20 cellular contexts compared by ENCODE assay signal in the genomic region with DNA sequence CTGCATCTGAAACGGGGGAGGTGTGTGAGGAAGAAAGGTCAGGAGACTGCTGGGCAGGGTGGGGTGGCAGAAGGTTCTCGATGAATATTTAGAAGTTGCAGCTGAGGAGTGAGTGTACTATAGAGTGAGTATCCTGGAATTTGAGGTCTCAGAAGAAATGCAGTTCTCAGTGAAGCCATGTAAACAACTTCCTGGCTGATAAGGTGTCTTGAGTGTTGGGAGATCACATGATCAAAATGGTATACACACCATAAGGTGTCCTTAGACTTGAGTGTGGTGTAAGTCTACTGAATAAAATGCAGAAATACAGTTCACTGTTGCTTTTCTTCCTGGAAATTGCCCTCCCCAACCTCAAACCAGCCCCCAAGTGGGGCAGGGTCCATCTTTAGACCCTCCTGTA. TPM values are rescaled to one million over a fixed set of nuclear protein-coding genes. Genes with fewer than 3 reads are reported as not detected.
DNase-seq lines count a peak whose midpoint lies in the region; ATAC-seq, FAIRE-seq and TF ChIP-seq lines count a peak whose summit lies in the region.
"Had no signal": no experiment of that assay in that cellular context is flagged by ENCODE, and none has a peak within 500 bp of the region (broad histone marks: within the 10 kb centered on the region; RNA-seq: fewer than 3 reads in every experiment).

No MANE protein-coding gene starts in this region.

- peaks cover 0 to 4% (median 0%) of the 10 kb centered on the region in 7 donors for H3K4me1 Mint-ChIP-seq in naive thymus-derived CD4-positive, alpha-beta T cell

- H3K4me2 ChIP-seq in PC-9 (no peak overlapping the region), K562 (ENCODE audit: insufficient read depth, low read length) (no peak overlapping the region; the same call in 1 of the 2 replicates), keratinocyte (ENCODE audit: control insufficient read depth, extremely low read depth, insufficient read depth, low read depth, low read length) (peak overlapping the region; percentile 81)

- no CpG with 5 or more reads among the region's 2 CpGs for WGBS in K562 (ENCODE audit: insufficient coverage, low coverage, missing lambda C conversion rate)
- 86 to 100% methylated on average over 1 to 2 of the region's 2 CpGs for whole genome bisulfite sequencing in transverse colon (ENCODE audit: low coverage in 1 of 2), 2 donors

- H3K9me2 ChIP-seq in PC-9 (ENCODE audit: insufficient read depth), result no peaks in the 10 kb centered on the region

- H4K20me1 ChIP-seq in PC-9 (ENCODE audit: insufficient read depth) (peaks cover 4% of the 10 kb centered on the region; the same call in 1 of the 2 replicates), K562 (replicated peaks; ENCODE audit: control insufficient read depth, insufficient read depth, low read length) (no peaks in the 10 kb centered on the region; the same call in 1 of the 2 replicates), keratinocyte (ENCODE audit: control insufficient read depth, extremely low read depth, insufficient read depth, low read length) (no peaks in the 10 kb centered on the region)

- H2AFZ ChIP-seq in PC-9 (no peak overlapping the region), K562 (ENCODE audit: low read depth, low read length) (no peak overlapping the region), keratinocyte (ENCODE audit: control insufficient read depth, low read length) (no peak overlapping the region)

- intact Hi-C loops in PC-9 (cut with micrococcal nuclease; ENCODE audit: unreplicated experiment), result no loop called here
- intact Hi-C loops in K562 (cut with micrococcal nuclease), result loop anchor here (2.0 kb wide), 1 partner anchor 44 kb away; no protein-coding TSS in a partner anchor
- intact Hi-C loops in transverse colon (cut with DNase I; ENCODE audit: low total_unique reads), result no loop called here
- intact Hi-C loops in naive thymus-derived CD4-positive, alpha-beta T cell (cut with micrococcal nuclease), result no loop called here

- BruUV-seq in PC-9 (replicated peaks; lab: Mats Ljungman, UMichigan) (no TSS peak), K562 (replicated peaks; lab: Mats Ljungman, UMichigan) (no TSS peak)

- peak; percentile 62 for ATAC-seq in K562
- ATAC-seq in GM21423 (IDR thresholded peaks at IDR 0.05; ENCODE audit: unreplicated experiment), result no peak
- no peak for ATAC-seq in naive thymus-derived CD4-positive, alpha-beta T cell

- DNase-seq in PC-9, result no peak
- peak in 1 of 4 experiments; percentile 22 for DNase-seq in K562 (ENCODE audit: extremely low read depth in 1 of 4, low spot score in 3 of 4)
- no peak for DNase-seq in keratinocyte (ENCODE audit: low read depth, low spot score)
- DNase-seq in transverse colon, result no peak
- no peak for DNase-seq in NCI-H748 (lab: John Stamatoyannopoulos, UW; ENCODE audit: unreplicated experiment)
- DNase-seq in naive thymus-derived CD4-positive, alpha-beta T cell, result no peak
- DNase-seq: BE2C; CD4-positive, alpha-beta T cell; DMS53; HCEC 1CT; NCI-H1417; NCI-H1930; NCI-H2171; NCI-H446; NCI-H69; OCI-M1 had no signal

- in situ Hi-C loops in K562 (cut with MboI) (no loop called here), transverse colon (cut with MboI; ENCODE audit: low pct_ligation_motif_present in 1 of 4, low pct_unique_long_range_greater_than_20kb in 1 of 4, low sequenced_read_pairs in 3 of 4) (no loop called here)

- H3K79me2 ChIP-seq in PC-9 (ENCODE audit: low read depth) (peaks cover 96% of the 10 kb centered on the region), K562 (ENCODE audit: control insufficient read depth, insufficient read depth, low read length) (peaks cover 55% of the 10 kb centered on the region; the same call in 2 of the 3 replicates), keratinocyte (ENCODE audit: control insufficient read depth, insufficient read depth, low read length) (peaks cover 89% of the 10 kb centered on the region)

- H3K9me3 Mint-ChIP-seq in naive thymus-derived CD4-positive, alpha-beta T cell, result no peaks in the 10 kb centered on the region
- H3K9me3 Mint-ChIP-seq: CD4-positive, alpha-beta T cell had no signal

- peaks cover 0 to 4% (median 0%) of the 10 kb centered on the region in 5 donors for H3K36me3 Mint-ChIP-seq in naive thymus-derived CD4-positive, alpha-beta T cell

- TF ChIP-seq CTCF in PC-9 (conservative IDR thresholded peaks at IDR 0.05), result no peak
- TF ChIP-seq CTCF in K562 (IDR thresholded peaks at IDR 0.05 in 2 of 3, conservative IDR thresholded peaks at IDR 0.05 in 1 of 3; ENCODE audit: insufficient read depth in 2 of 3, low read depth in 1 of 3, low read length in 3 of 3), result no peak
- TF ChIP-seq CTCF in keratinocyte (optimal IDR thresholded peaks at IDR 0.05 in 1 of 3, IDR thresholded peaks at IDR 0.05 in 1 of 3, conservative IDR thresholded peaks at IDR 0.05 in 1 of 3; ENCODE audit: extremely low read depth in 1 of 3, insufficient read depth in 2 of 3, low read length in 3 of 3), result no peak
- TF ChIP-seq CTCF in transverse colon (IDR thresholded peaks at IDR 0.05), result no peak

- H3K27ac ChIP-seq in PC-9 (peak overlapping the region; percentile 85; the same call in 1 of the 2 replicates), K562 (ENCODE audit: extremely low read depth, low read depth, low read length) (no peak overlapping the region), keratinocyte (ENCODE audit: control insufficient read depth, insufficient read depth, low read length) (peak overlapping the region; percentile 96), transverse colon (peak overlapping the region in 3 of 4 donors; percentile 13 to 74 (median 39))
- no peak overlapping the region for H3K27ac ChIP-seq in naive thymus-derived CD4-positive, alpha-beta T cell (ENCODE audit: low read depth, low read length)
- H3K27ac ChIP-seq: HL-60, SJSA1 had no signal

- H3K27me3 ChIP-seq in PC-9 (ENCODE audit: insufficient read depth, low read depth) (no peaks in the 10 kb centered on the region), K562 (ENCODE audit: control insufficient read depth in 2 of 2, insufficient read depth in 2 of 2, low read length in 2 of 2) (no peaks in the 10 kb centered on the region), keratinocyte (ENCODE audit: control insufficient read depth, extremely low read depth, insufficient read depth, low read length) (no peaks in the 10 kb centered on the region), transverse colon (no peaks in the 10 kb centered on the region)
- H3K27me3 ChIP-seq in naive thymus-derived CD4-positive, alpha-beta T cell (ENCODE audit: control insufficient read depth in 2 of 2, insufficient read depth in 2 of 2, low read length in 2 of 2), result no peaks in the 10 kb centered on the region
- H3K27me3 ChIP-seq: BE2C, SJSA1 had no signal

- no peak for TF ChIP-seq EP300 in K562 (IDR thresholded peaks at IDR 0.05; ENCODE audit: low read length)
- no peak for TF ChIP-seq EP300 in transverse colon (IDR thresholded peaks at IDR 0.05; ENCODE audit: low read depth)

- H3K27me3 Mint-ChIP-seq in naive thymus-derived CD4-positive, alpha-beta T cell, result peaks cover 0 to 30% (median 24%) of the 10 kb centered on the region in 5 donors

- H3K36me3 ChIP-seq in PC-9 (ENCODE audit: low read depth) (peaks cover 18% of the 10 kb centered on the region), K562 (ENCODE audit: control insufficient read depth, insufficient read depth, low read length) (peaks cover 20% of the 10 kb centered on the region; the same call in 2 of the 3 replicates), keratinocyte (ENCODE audit: control insufficient read depth in 2 of 2, extremely low read depth in 1 of 2, insufficient read depth in 2 of 2, low read length in 2 of 2) (peaks cover 8 to 15% of the 10 kb centered on the region in 2 experiments), transverse colon (no peaks in the 10 kb centered on the region)
- no peaks in the 10 kb centered on the region for H3K36me3 ChIP-seq in naive thymus-derived CD4-positive, alpha-beta T cell (ENCODE audit: control insufficient read depth in 2 of 3, insufficient read depth in 3 of 3, low read length in 3 of 3)
- H3K36me3 ChIP-seq: BE2C, SJSA1 had no signal

- H3K9ac ChIP-seq in K562 (ENCODE audit: insufficient read depth in 1 of 2, low read depth in 2 of 2, low read length in 2 of 2) (no peak overlapping the region; a peak in 1 of 4 replicates), keratinocyte (ENCODE audit: control insufficient read depth, extremely low read depth, insufficient read depth, low read length) (no peak overlapping the region)

- H3K9me1 ChIP-seq in K562 (ENCODE audit: control insufficient read depth, insufficient read depth, low read length) (no peaks in the 10 kb centered on the region), keratinocyte (ENCODE audit: control insufficient read depth, extremely low read depth, insufficient read depth, low read length) (peaks cover 2% of the 10 kb centered on the region)

- H3K4me3 ChIP-seq in PC-9 (no peak overlapping the region), K562 (no peak overlapping the region), keratinocyte (ENCODE audit: control insufficient read depth in 2 of 3, extremely low read depth in 1 of 3, insufficient read depth in 2 of 3, low read depth in 1 of 3, low read length in 3 of 3) (no peak overlapping the region), transverse colon (no peak overlapping the region)
- H3K4me3 ChIP-seq in naive thymus-derived CD4-positive, alpha-beta T cell (ENCODE audit: low read length), result no peak overlapping the region
- H3K4me3 ChIP-seq: SJSA1 had no signal

- H3K4me1 ChIP-seq in PC-9 (replicated peaks; ENCODE audit: insufficient read depth) (peaks cover 64% of the 10 kb centered on the region), K562 (replicated peaks in 1 of 2; ENCODE audit: control insufficient read depth in 2 of 2, insufficient read depth in 2 of 2, low read length in 2 of 2) (peaks cover 0 to 14% of the 10 kb centered on the region in 2 experiments; a peak in 4 of 5 replicates), keratinocyte (ENCODE audit: control insufficient read depth, extremely low read depth, insufficient read depth, low read length) (peaks cover 84% of the 10 kb centered on the region), transverse colon (peaks cover 11 to 97% (median 85%) of the 10 kb centered on the region in 4 donors)
- no peaks in the 10 kb centered on the region for H3K4me1 ChIP-seq in naive thymus-derived CD4-positive, alpha-beta T cell (ENCODE audit: control insufficient read depth in 2 of 2, insufficient read depth in 2 of 2, low read length in 2 of 2)
- H3K4me1 ChIP-seq: BE2C had no signal

- no peak for TF ChIP-seq POLR2A in K562 (conservative IDR thresholded peaks at IDR 0.05)
- no peak for TF ChIP-seq POLR2A in transverse colon (IDR thresholded peaks at IDR 0.05)

- TF ChIP-seq RAD21 in K562 (CRISPR knock-in tag; conservative IDR thresholded peaks at IDR 0.05 in 1 of 2, IDR thresholded peaks at IDR 0.05 in 1 of 2), result no peak

- CTCF ChIA-PET in PC-9 (lab: Charles Lee), result no interaction called here
- CTCF ChIA-PET in K562 (lab: Yijun Ruan, JAX; ENCODE audit: low intra/inter-chr PET ratio), result no interaction called here
- CTCF ChIA-PET in naive thymus-derived CD4-positive, alpha-beta T cell (lab: Charles Lee), result no interaction called here

- dilution Hi-C loops in keratinocyte (cut with MboI; ENCODE audit: extremely low pct_ligation_motif_present, low sequenced_read_pairs), result no loop called here

- H3K9me3 ChIP-seq in PC-9 (ENCODE audit: insufficient read depth, low read depth), result no peaks in the 10 kb centered on the region
- H3K9me3 ChIP-seq in K562 (replicated peaks; ENCODE audit: control insufficient read depth, insufficient read depth, low read depth, low read length), result no peaks in the 10 kb centered on the region
- no peaks in the 10 kb centered on the region for H3K9me3 ChIP-seq in keratinocyte (ENCODE audit: control insufficient read depth, low read depth, low read length)
- no peaks in the 10 kb centered on the region for H3K9me3 ChIP-seq in transverse colon
- no peaks in the 10 kb centered on the region for H3K9me3 ChIP-seq in naive thymus-derived CD4-positive, alpha-beta T cell (ENCODE audit: control insufficient read depth in 2 of 3, low read length in 3 of 3)
- H3K9me3 ChIP-seq: BE2C, SJSA1 had no signal

- POLR2A ChIA-PET in PC-9 (lab: Charles Lee; ENCODE audit: unreplicated experiment), result interaction anchor here (0.6 kb wide), 1 partner anchor 421 kb away, joined by 4 read pairs; no protein-coding TSS in a partner anchor
- POLR2A ChIA-PET in K562 (lab: Yijun Ruan, JAX), result interaction anchor here (1.0 kb wide), 1 partner anchor 24 kb away, joined by 3 read pairs; no protein-coding TSS in a partner anchor
- POLR2A ChIA-PET in naive thymus-derived CD4-positive, alpha-beta T cell (lab: Charles Lee), result no interaction called here

- H3K4me3 Mint-ChIP-seq in naive thymus-derived CD4-positive, alpha-beta T cell, result no peak overlapping the region
- H3K4me3 Mint-ChIP-seq: CD4-positive, alpha-beta T cell had no signal

- H3F3A ChIP-seq in PC-9 (ENCODE audit: insufficient read depth, low read depth), result peaks cover 43% of the 10 kb centered on the region

- peak; percentile 69 for FAIRE-seq in K562 (lab: Jason Lieb, UNC)
- FAIRE-seq in keratinocyte (lab: Jason Lieb, UNC), result peak; percentile 23
- FAIRE-seq: HTR-8/SVneo had no signal

- H3K27ac Mint-ChIP-seq in naive thymus-derived CD4-positive, alpha-beta T cell, result no peak overlapping the region
- H3K27ac Mint-ChIP-seq: CD4-positive, alpha-beta T cell had no signal

RNA-seq across cellular contexts. Expression of a gene that starts 9.9 kb away (rescaled TPM):
- 30.7 and 33.6 TPM in 2 replicates for total RNA-seq in PC-9 (2021)
- total RNA-seq in K562 (2011; cell fraction: chromatin; rRNA removed; ENCODE audit: low replicate concordance), result 11.6 and 22.2 TPM in 2 replicates
- 7.2 and 10.4 TPM in 2 replicates for total RNA-seq in K562 (2011; cell fraction: nucleolus; rRNA removed)
- total RNA-seq in K562 (2011; cell fraction: nucleoplasm; rRNA removed), result 15.5 and 25.9 TPM in 2 replicates
- 8.8 and 9.2 TPM in 2 replicates for total RNA-seq in K562 (2014; rRNA removed)
- total RNA-seq in K562 (2014; rRNA removed; fragmentation: Illumina TruSeq; extraction: Trizol), result 21.9 and 24.7 TPM in 2 replicates
- total RNA-seq in K562 (2015; rRNA removed; fragmentation: Illumina TruSeq; extraction: Trizol), result 15.5 and 17.0 TPM in 2 replicates
- total RNA-seq in K562 (2021), result 23.8 and 25.0 TPM in 2 replicates
- polyA plus RNA-seq in K562 (2011; rRNA removed), result 13.7 and 13.8 TPM in 2 replicates
- polyA plus RNA-seq in K562 (2011; cell fraction: cytosol; rRNA removed), result 4.1 and 8.3 TPM in 2 replicates
- polyA plus RNA-seq in K562 (2011; cell fraction: nucleus; rRNA removed), result 4.4 and 6.8 TPM in 2 replicates
- 14.8 and 16.9 TPM in 2 replicates for polyA plus RNA-seq in K562 (2012)
- 20.1 and 22.9 TPM in 2 replicates for polyA plus RNA-seq in K562 (2014; fragmentation: Illumina TruSeq; extraction: Trizol)
- polyA plus RNA-seq in K562 (2014; fragmentation: Nextera tagmentation; extraction: Ambion mirVana), result 10 to 100 TPM; 13.6 to 13.8 TPM
- polyA plus RNA-seq in K562 (2014; rRNA removed), result 14.4 and 18.5 TPM in 2 replicates
- polyA minus RNA-seq in K562 (2011; rRNA and poly(A)+ RNA removed), result 21.4 and 29.6 TPM in 2 replicates
- polyA minus RNA-seq in K562 (2011; cell fraction: cytosol; rRNA and poly(A)+ RNA removed), result 7.6 and 11.0 TPM in 2 replicates
- 4.7 and 10.6 TPM in 2 replicates for polyA minus RNA-seq in K562 (2011; cell fraction: nucleus; rRNA and poly(A)+ RNA removed)
- 39.7 to 66.6 TPM (median 42.0 TPM) in 3 replicates for polyA plus RNA-seq in keratinocyte
- 46.3 TPM for polyA plus RNA-seq in keratinocyte (2011; ENCODE audit: low read depth)
- polyA plus RNA-seq in keratinocyte (2011; cell fraction: cytosol; rRNA removed), result 17.6 and 39.0 TPM in 2 replicates
- 36.0 and 52.1 TPM in 2 replicates for polyA plus RNA-seq in keratinocyte (2011; cell fraction: nucleus; rRNA removed)
- polyA plus RNA-seq in keratinocyte (2012; ENCODE audit: low replicate concordance), result 35.0 and 44.0 TPM in 2 replicates
- 19.5 to 104 TPM (median 62.1 TPM) in 3 replicates for polyA minus RNA-seq in keratinocyte
- polyA minus RNA-seq in keratinocyte (2011; cell fraction: cytosol; rRNA and poly(A)+ RNA removed), result 31.1 TPM
- polyA minus RNA-seq in keratinocyte (2011; cell fraction: nucleus; rRNA and poly(A)+ RNA removed), result 55.0 and 105 TPM in 2 replicates
- 10 to 100 TPM in 3 of 4 donors, 1 to 10 TPM in 1; 6.0 to 46.3 (median 39.9) TPM for total RNA-seq in transverse colon
- 10 to 100 TPM in 1 of 5 experiments, 1 to 10 TPM in 2, under 1 TPM in 2; 0.22 to 13.1 (median 1.5) TPM for total RNA-seq in naive thymus-derived CD4-positive, alpha-beta T cell
- not detected for polyA plus RNA-seq in naive thymus-derived CD4-positive, alpha-beta T cell

Comparison
In these comparisons a context has a peak if more than half of its experiments do, and no peak if none do; other contexts are left out.
1. H3K27ac ChIP-seq: peak in PC-9 (single experiment), keratinocyte (single experiment) and transverse colon (3 of 4); none in K562 (single experiment) and naive thymus-derived CD4-positive, alpha-beta T cell (single experiment).